ENCODE assay signal across 8 cellular contexts in the genomic region with DNA sequence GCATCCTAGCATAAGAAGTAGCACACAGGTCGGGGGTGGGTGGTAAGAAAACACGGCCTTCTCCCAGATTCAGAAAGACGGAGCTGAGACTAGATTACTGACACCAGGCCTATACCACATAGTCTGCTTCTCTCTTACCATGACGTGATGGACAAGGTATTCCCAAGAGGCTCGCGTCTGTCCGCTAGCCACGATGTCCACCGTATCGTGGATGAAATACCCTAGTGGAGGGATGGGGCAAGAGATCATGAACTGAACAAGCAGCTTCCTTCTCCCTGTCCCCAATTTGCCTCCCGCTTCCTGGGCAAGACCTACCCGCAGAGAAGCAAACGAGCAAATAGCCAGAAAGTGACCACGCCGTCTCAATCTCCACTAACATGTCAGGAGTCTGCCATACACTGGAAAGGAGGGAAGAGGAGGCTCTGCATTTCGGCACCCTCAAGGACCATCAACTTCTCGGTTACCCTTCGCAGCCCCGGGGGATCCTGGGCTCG. TPM values are rescaled to one million over a fixed set of nuclear protein-coding genes. Genes with fewer than 3 reads are reported as not detected.
DNase-seq lines count a peak whose midpoint lies in the region; ATAC-seq, FAIRE-seq and TF ChIP-seq lines count a peak whose summit lies in the region.

No MANE protein-coding gene starts in this region.

- H3K4me1 ChIP-seq in adipocyte (ENCODE audit: control insufficient read depth, insufficient read depth, low read length) (peaks cover 53% of the 10 kb centered on the region), keratinocyte (ENCODE audit: control insufficient read depth, extremely low read depth, insufficient read depth, low read length) (peaks cover 53% of the 10 kb centered on the region), thoracic aorta (ENCODE audit: control insufficient read depth in 1 of 2, low read depth in 2 of 2) (peaks cover 34 to 48% of the 10 kb centered on the region in 2 donors)

- no peak for DNase-seq in activated T-cell treated with anti-CD3 and anti-CD28 coated beads, Interleukin-2, amount 50 U/mL, for 24 hours
- DNase-seq in activated T-cell treated with anti-CD3 and anti-CD28 coated beads for 4 hours (no peak), NCI-H526 treated with DMSO at 0.1 percent for 48 hours (lab: John Stamatoyannopoulos, UW) (peak; percentile 83), adipocyte (ENCODE audit: low read depth) (peak; percentile 36), keratinocyte (ENCODE audit: low read depth, low spot score) (no peak), thoracic aorta (ENCODE audit: low spot score) (no peak)

- ATAC-seq in thoracic aorta (ENCODE audit: insufficient number of reproducible peaks, low FRiP score, low read depth) (no peak), GM21576 (IDR thresholded peaks at IDR 0.05; ENCODE audit: unreplicated experiment) (no peak), GM21360 (IDR thresholded peaks at IDR 0.05; ENCODE audit: unreplicated experiment) (no peak)

- H3K9me3 Mint-ChIP-seq in activated T-cell treated with anti-CD3 and anti-CD28 coated beads, Interleukin-2, amount 50 U/mL, for 24 hours: no peaks in the 10 kb centered on the region

- peaks cover 32% of the 10 kb centered on the region for H3K79me2 ChIP-seq in keratinocyte (ENCODE audit: control insufficient read depth, insufficient read depth, low read length)

- peaks cover 28% of the 10 kb centered on the region for H4K20me1 ChIP-seq in keratinocyte (ENCODE audit: control insufficient read depth, extremely low read depth, insufficient read depth, low read length)

- H3K9ac ChIP-seq in adipocyte (ENCODE audit: low read length) (peak overlapping the region; percentile 95), keratinocyte (ENCODE audit: control insufficient read depth, extremely low read depth, insufficient read depth, low read length) (peak overlapping the region; percentile 98)

- H3K9me3 ChIP-seq in adipocyte (ENCODE audit: control insufficient read depth, low read length) (no peaks in the 10 kb centered on the region), keratinocyte (ENCODE audit: control insufficient read depth, low read depth, low read length) (no peaks in the 10 kb centered on the region), thoracic aorta (no peaks in the 10 kb centered on the region)

- H3K36me3 Mint-ChIP-seq in activated T-cell treated with anti-CD3 and anti-CD28 coated beads, Interleukin-2, amount 50 U/mL, for 24 hours (ENCODE audit: low read depth): peaks cover 64% of the 10 kb centered on the region

- H3K36me3 ChIP-seq in adipocyte (ENCODE audit: control insufficient read depth, insufficient read depth, low read length, severe bottlenecking): peaks cover 38% of the 10 kb centered on the region
- peaks cover 22 to 41% of the 10 kb centered on the region in 2 experiments for H3K36me3 ChIP-seq in keratinocyte (ENCODE audit: control insufficient read depth in 2 of 2, extremely low read depth in 1 of 2, insufficient read depth in 2 of 2, low read length in 2 of 2)
- H3K36me3 ChIP-seq in thoracic aorta: peaks cover 29% of the 10 kb centered on the region

- FAIRE-seq in keratinocyte (lab: Jason Lieb, UNC): no peak

- H3K4me3 Mint-ChIP-seq in activated T-cell treated with anti-CD3 and anti-CD28 coated beads, Interleukin-2, amount 50 U/mL, for 24 hours: peak overlapping the region; percentile 100

- H3K4me3 ChIP-seq in adipocyte (ENCODE audit: low read length): peak overlapping the region; percentile 90
- peak overlapping the region; percentile 61 to 68 (median 62) for H3K4me3 ChIP-seq in keratinocyte (ENCODE audit: control insufficient read depth in 2 of 3, extremely low read depth in 1 of 3, insufficient read depth in 2 of 3, low read depth in 1 of 3, low read length in 3 of 3)
- peak overlapping the region; percentile 74 for H3K4me3 ChIP-seq in thoracic aorta

- no peaks in the 10 kb centered on the region for H3K27me3 Mint-ChIP-seq in activated T-cell treated with anti-CD3 and anti-CD28 coated beads, Interleukin-2, amount 50 U/mL, for 24 hours

- H3K27me3 ChIP-seq in adipocyte (replicated peaks; ENCODE audit: control insufficient read depth, insufficient read depth, low read length): no peaks in the 10 kb centered on the region
- H3K27me3 ChIP-seq in keratinocyte (ENCODE audit: control insufficient read depth, extremely low read depth, insufficient read depth, low read length): no peaks in the 10 kb centered on the region
- no peaks in the 10 kb centered on the region for H3K27me3 ChIP-seq in thoracic aorta (replicated peaks; ENCODE audit: insufficient read depth)

- dilution Hi-C loops in keratinocyte (cut with MboI; ENCODE audit: extremely low pct_ligation_motif_present, low sequenced_read_pairs): no loop called here

- H3K27ac ChIP-seq in keratinocyte (ENCODE audit: control insufficient read depth, insufficient read depth, low read length): peak overlapping the region; percentile 82
- peak overlapping the region; percentile 58 for H3K27ac ChIP-seq in thoracic aorta

- H3K9me1 ChIP-seq in keratinocyte (ENCODE audit: control insufficient read depth, extremely low read depth, insufficient read depth, low read length): no peaks in the 10 kb centered on the region

- peak overlapping the region; percentile 100 for H3K27ac Mint-ChIP-seq in activated T-cell treated with anti-CD3 and anti-CD28 coated beads, Interleukin-2, amount 50 U/mL, for 24 hours

- peaks cover 62% of the 10 kb centered on the region for H3K4me1 Mint-ChIP-seq in activated T-cell treated with anti-CD3 and anti-CD28 coated beads, Interleukin-2, amount 50 U/mL, for 24 hours (ENCODE audit: low read depth)

- peak overlapping the region; percentile 85 for H3K4me2 ChIP-seq in keratinocyte (ENCODE audit: control insufficient read depth, extremely low read depth, insufficient read depth, low read depth, low read length)

- no peak overlapping the region for H2AFZ ChIP-seq in keratinocyte (ENCODE audit: control insufficient read depth, low read length)

- TF ChIP-seq CTCF in keratinocyte (optimal IDR thresholded peaks at IDR 0.05 in 1 of 3, IDR thresholded peaks at IDR 0.05 in 1 of 3, conservative IDR thresholded peaks at IDR 0.05 in 1 of 3; ENCODE audit: extremely low read depth in 1 of 3, insufficient read depth in 2 of 3, low read length in 3 of 3) (peak in 1 of 3 experiments; percentile 25), thoracic aorta (IDR thresholded peaks at IDR 0.05) (no peak)

RNA-seq across cellular contexts. Expression of gene TLCD1, which starts 0.8 kb away (rescaled TPM):
- 12.0 to 14.7 TPM (median 14.0 TPM) in 3 replicates for polyA plus RNA-seq in keratinocyte
- polyA plus RNA-seq in keratinocyte (2011; ENCODE audit: low read depth): 1.1 TPM
- 11.8 and 15.0 TPM in 2 replicates for polyA plus RNA-seq in keratinocyte (2011; cell fraction: cytosol; rRNA removed)
- 9.3 and 9.5 TPM in 2 replicates for polyA plus RNA-seq in keratinocyte (2011; cell fraction: nucleus; rRNA removed)
- 12.2 and 12.6 TPM in 2 replicates for polyA plus RNA-seq in keratinocyte (2012; ENCODE audit: low replicate concordance)
- polyA minus RNA-seq in keratinocyte: 12.0 to 13.8 TPM (median 13.1 TPM) in 3 replicates
- 8.8 TPM for polyA minus RNA-seq in keratinocyte (2011; cell fraction: cytosol; rRNA and poly(A)+ RNA removed)
- polyA minus RNA-seq in keratinocyte (2011; cell fraction: nucleus; rRNA and poly(A)+ RNA removed): 3.4 and 8.8 TPM in 2 replicates
- 1 to 10 TPM in 1 of 2 donors, not detected in 1; 1.9 TPM for total RNA-seq in thoracic aorta

RNA-seq across cellular contexts. Expression of gene NEK8, which starts 3.4 kb away (rescaled TPM):
- polyA plus RNA-seq in keratinocyte: 4.1 to 6.2 TPM (median 4.3 TPM) in 3 replicates
- polyA plus RNA-seq in keratinocyte (2011; ENCODE audit: low read depth): 0.17 TPM
- polyA plus RNA-seq in keratinocyte (2011; cell fraction: cytosol; rRNA removed): 2.1 and 3.0 TPM in 2 replicates
- polyA plus RNA-seq in keratinocyte (2011; cell fraction: nucleus; rRNA removed): 12.1 and 12.5 TPM in 2 replicates
- polyA plus RNA-seq in keratinocyte (2012; ENCODE audit: low replicate concordance): 0.80 and 2.6 TPM in 2 replicates
- 7.7 to 9.8 TPM (median 9.6 TPM) in 3 replicates for polyA minus RNA-seq in keratinocyte
- polyA minus RNA-seq in keratinocyte (2011; cell fraction: cytosol; rRNA and poly(A)+ RNA removed): 2.3 TPM
- polyA minus RNA-seq in keratinocyte (2011; cell fraction: nucleus; rRNA and poly(A)+ RNA removed): 3.7 and 5.8 TPM in 2 replicates
- 1 to 10 TPM; 1.5 to 2.2 TPM for total RNA-seq in thoracic aorta

RNA-seq across cellular contexts. Expression of gene RPL23A, which starts 5.4 kb away (rescaled TPM):
- polyA plus RNA-seq in keratinocyte: 976 to 1,971 TPM (median 1,096 TPM) in 3 replicates
- 1,360 TPM for polyA plus RNA-seq in keratinocyte (2011; ENCODE audit: low read depth)
- polyA plus RNA-seq in keratinocyte (2011; cell fraction: cytosol; rRNA removed): 1,303 and 1,911 TPM in 2 replicates
- polyA plus RNA-seq in keratinocyte (2011; cell fraction: nucleus; rRNA removed): 362 and 498 TPM in 2 replicates
- polyA plus RNA-seq in keratinocyte (2012; ENCODE audit: low replicate concordance): 1,164 and 2,033 TPM in 2 replicates
- 118 to 1,597 TPM (median 833 TPM) in 3 replicates for polyA minus RNA-seq in keratinocyte
- 861 TPM for polyA minus RNA-seq in keratinocyte (2011; cell fraction: cytosol; rRNA and poly(A)+ RNA removed)
- polyA minus RNA-seq in keratinocyte (2011; cell fraction: nucleus; rRNA and poly(A)+ RNA removed): 131 and 202 TPM in 2 replicates
- 100 to 1,000 TPM; 279 to 387 TPM for total RNA-seq in thoracic aorta

RNA-seq across cellular contexts. Expression of gene RAB34, which starts 7.5 kb away (rescaled TPM):
- 115 to 180 TPM (median 134 TPM) in 3 replicates for polyA plus RNA-seq in keratinocyte
- polyA plus RNA-seq in keratinocyte (2011; ENCODE audit: low read depth): 26.8 TPM
- polyA plus RNA-seq in keratinocyte (2011; cell fraction: cytosol; rRNA removed): 119 and 128 TPM in 2 replicates
- 105 TPM in 2 replicates for polyA plus RNA-seq in keratinocyte (2011; cell fraction: nucleus; rRNA removed)
- 41.3 and 114 TPM in 2 replicates for polyA plus RNA-seq in keratinocyte (2012; ENCODE audit: low replicate concordance)
- polyA minus RNA-seq in keratinocyte: 125 to 177 TPM (median 135 TPM) in 3 replicates
- polyA minus RNA-seq in keratinocyte (2011; cell fraction: cytosol; rRNA and poly(A)+ RNA removed): 104 TPM
- 23.2 and 26.4 TPM in 2 replicates for polyA minus RNA-seq in keratinocyte (2011; cell fraction: nucleus; rRNA and poly(A)+ RNA removed)
- 100 to 1,000 TPM; 288 to 381 TPM for total RNA-seq in thoracic aorta

RNA-seq across cellular contexts. Expression of gene PROCA1, which starts 13.5 kb away (rescaled TPM):
- 0.33 to 0.62 TPM (median 0.39 TPM) in 3 replicates for polyA plus RNA-seq in keratinocyte
- 0.72 TPM for polyA plus RNA-seq in keratinocyte (2011; ENCODE audit: low read depth)
- polyA plus RNA-seq in keratinocyte (2011; cell fraction: cytosol; rRNA removed): 0.06 and 0.11 TPM in 2 replicates
- 1.3 TPM in 2 replicates for polyA plus RNA-seq in keratinocyte (2011; cell fraction: nucleus; rRNA removed)
- 0.20 and 0.52 TPM in 2 replicates for polyA plus RNA-seq in keratinocyte (2012; ENCODE audit: low replicate concordance)
- 0.23 to 0.38 TPM in 2 of 3 replicates, not detected in the other for polyA minus RNA-seq in keratinocyte
- polyA minus RNA-seq in keratinocyte (2011; cell fraction: cytosol; rRNA and poly(A)+ RNA removed): not detected
- polyA minus RNA-seq in keratinocyte (2011; cell fraction: nucleus; rRNA and poly(A)+ RNA removed): not detected in 2 replicates
- 1 to 10 TPM; 1.1 to 1.8 TPM for total RNA-seq in thoracic aorta

Comparison
In these comparisons a context has a peak if more than half of its experiments do, and no peak if none do; other contexts are left out.
1. DNase-seq: peak in NCI-H526 treated with DMSO at 0.1 percent for 48 hours (single experiment) and adipocyte (single experiment); none in activated T-cell treated with anti-CD3 and anti-CD28 coated beads, Interleukin-2, amount 50 U/mL, for 24 hours (single experiment), activated T-cell treated with anti-CD3 and anti-CD28 coated beads for 4 hours (single experiment), keratinocyte (single experiment) and thoracic aorta (single experiment).
2. Peak in every context shown above with its lines, with median percentiles within 50 percentile points of each other: H3K4me3 ChIP-seq.